Comparison of ENCODE assay signal across 8 cellular contexts in genomic region chr20:51800769-51801219, GRCh38. TPM values are rescaled to one million over a fixed set of nuclear protein-coding genes. Genes with fewer than 3 reads are reported as not detected.
DNase-seq lines count a peak whose midpoint lies in the region; ATAC-seq, FAIRE-seq and TF ChIP-seq lines count a peak whose summit lies in the region.

No MANE protein-coding gene starts in this region.

- POLR2A ChIA-PET in HepG2 (lab: Yijun Ruan, JAX), result interaction anchor here (0.7 to 1.3 kb wide), 3 partner anchors 20 to 231 kb away, joined by 3 to 4 read pairs (median 3); no protein-coding TSS in a partner anchor

- no peak for ATAC-seq in activated T-cell treated with anti-CD3 and anti-CD28 coated beads, Interleukin-2, amount 50 U/mL, for 4 hours
- ATAC-seq in HepG2 (peak; percentile 9; the same call in 2 of the 3 replicates), GM19351 (IDR thresholded peaks at IDR 0.05; ENCODE audit: unreplicated experiment) (no peak)

- peaks cover 6% of the 10 kb centered on the region for H3K4me1 Mint-ChIP-seq in activated T-cell treated with anti-CD3 and anti-CD28 coated beads, Interleukin-2, amount 50 U/mL, for 4 hours (ENCODE audit: low read depth)

- no peak for TF ChIP-seq EP300 in HepG2 (IDR thresholded peaks at IDR 0.05; ENCODE audit: low read depth in 2 of 2, low read length in 2 of 2)
- no peak for TF ChIP-seq EP300 in HepG2 (CRISPR knock-in tag; IDR thresholded peaks at IDR 0.05; ENCODE audit: borderline replicate concordance)
- no peak for TF ChIP-seq EP300 in tibial nerve (IDR thresholded peaks at IDR 0.05)

- H3K27me3 Mint-ChIP-seq in activated T-cell treated with anti-CD3 and anti-CD28 coated beads, Interleukin-2, amount 50 U/mL, for 4 hours (ENCODE audit: low read depth), result peaks cover 66% of the 10 kb centered on the region

- FAIRE-seq in HepG2 (lab: Jason Lieb, UNC) (no peak), GM19239 (lab: Jason Lieb, UNC) (no peak)

- peak overlapping the region; percentile 55 to 78 (median 60) for H3K4me3 ChIP-seq in HepG2 (replicated peaks in 1 of 3; ENCODE audit: insufficient read depth in 1 of 3, low read depth in 2 of 3, low read length in 3 of 3)
- peak overlapping the region; percentile 8 to 46 (median 25) for H3K4me3 ChIP-seq in tibial nerve

- H3K4me2 ChIP-seq in HepG2 (ENCODE audit: low read depth, low read length), result peak overlapping the region; percentile 99

- peak overlapping the region; percentile 48 for H2AFZ ChIP-seq in HepG2 (ENCODE audit: low read length)

- DNase-seq in activated T-cell treated with anti-CD3 and anti-CD28 coated beads, Interleukin-2, amount 50 U/mL, for 4 hours, result no peak
- DNase-seq in activated T-cell treated with anti-CD3 and anti-CD28 coated beads, Interleukin-2, amount 50 U/mL, for 1 hour, result no peak
- DNase-seq in astrocyte of the hippocampus (ENCODE audit: low read depth, low spot score) (peak; percentile 36), HepG2 (ENCODE audit: low spot score) (no peak), tibial nerve (ENCODE audit: low spot score in 2 of 2) (no peak), GM19239 (ENCODE audit: insufficient read length, low spot score) (no peak)
- no peak for DNase-seq in activated effector memory CD4-positive, alpha-beta T cell treated with Interleukin-2 at 50 U/mL for 16 hours

- H3K36me3 Mint-ChIP-seq in activated T-cell treated with anti-CD3 and anti-CD28 coated beads, Interleukin-2, amount 50 U/mL, for 4 hours (ENCODE audit: insufficient read depth), result no peaks in the 10 kb centered on the region

- TF ChIP-seq RAD21 in HepG2 (CRISPR knock-in tag; IDR thresholded peaks at IDR 0.05), result no peak

- no peak; the same call in 1 of the 2 replicates for TF ChIP-seq CTCF in HepG2 (CRISPR knock-in tag; IDR thresholded peaks at IDR 0.05)
- no peak for TF ChIP-seq CTCF in tibial nerve (IDR thresholded peaks at IDR 0.05)

- H3K9me3 ChIP-seq in HepG2 (ENCODE audit: low read length), result no peaks in the 10 kb centered on the region
- no peaks in the 10 kb centered on the region for H3K9me3 ChIP-seq in tibial nerve

- H3K36me3 ChIP-seq in HepG2 (replicated peaks in 1 of 2; ENCODE audit: control insufficient read depth in 1 of 2, insufficient read depth in 2 of 2, low read length in 2 of 2) (no peaks in the 10 kb centered on the region), tibial nerve (no peaks in the 10 kb centered on the region)

- in situ Hi-C loops in HepG2 (cut with HindIII; ENCODE audit: extremely low pct_ligation_motif_present, low pct_unique_long_range_greater_than_20kb), result loop anchor here (5.0 kb wide), 1 partner anchor 282 kb away; no protein-coding TSS in a partner anchor

- BruUV-seq in HepG2 (replicated peaks; lab: Mats Ljungman, UMichigan), result no TSS peak

- H3K27ac ChIP-seq in HepG2 (ENCODE audit: extremely low read length, insufficient read depth, low read length) (no peak overlapping the region), tibial nerve (no peak overlapping the region)

- no peaks in the 10 kb centered on the region for H4K20me1 ChIP-seq in HepG2 (ENCODE audit: insufficient read depth, low read length)

- H3K4me1 ChIP-seq in HepG2 (ENCODE audit: insufficient read depth, low read length) (peaks cover 50% of the 10 kb centered on the region), tibial nerve (peaks cover 0 to 26% (median 13%) of the 10 kb centered on the region in 4 donors)

- H3K27me3 ChIP-seq in HepG2 (ENCODE audit: control insufficient read depth in 1 of 2, insufficient read depth in 2 of 2, low read length in 2 of 2) (peaks cover 2 to 49% of the 10 kb centered on the region in 2 experiments; a peak in 3 of 5 replicates), tibial nerve (peaks cover 0 to 54% of the 10 kb centered on the region in 2 donors)

- intact Hi-C loops in HepG2 (cut with micrococcal nuclease; ENCODE audit: unreplicated experiment), result loop anchor here (1.0 to 2.0 kb wide), 2 partner anchors 166 to 283 kb away; no protein-coding TSS in a partner anchor

- WGBS in HepG2 (ENCODE audit: low lambda C conversion rate), result 6% methylated on average over 38 of the region's 38 CpGs
- WGBS in tibial nerve, 2 donors, result 1% methylated on average over 28 to 38 of the region's 38 CpGs

- no peak for TF ChIP-seq POLR2A in HepG2 (IDR thresholded peaks at IDR 0.05; ENCODE audit: insufficient read depth in 1 of 2, low read depth in 2 of 2, low read length in 2 of 2)
- TF ChIP-seq POLR2A in tibial nerve (IDR thresholded peaks at IDR 0.05), result no peak

- H3K9me3 Mint-ChIP-seq in activated T-cell treated with anti-CD3 and anti-CD28 coated beads, Interleukin-2, amount 50 U/mL, for 4 hours, result no peaks in the 10 kb centered on the region

- CTCF ChIA-PET in HepG2 (lab: Yijun Ruan, JAX; ENCODE audit: low intra/inter-chr PET ratio, low total read pairs), result interaction anchor here (0.8 to 2.4 kb wide), 4 partner anchors 29 to 283 kb away, joined by 3 to 18 read pairs (median 6); no protein-coding TSS in a partner anchor

- H3K79me2 ChIP-seq in HepG2 (ENCODE audit: insufficient read depth, low read length), result no peaks in the 10 kb centered on the region

- H3K4me3 Mint-ChIP-seq in activated T-cell treated with anti-CD3 and anti-CD28 coated beads, Interleukin-2, amount 50 U/mL, for 4 hours, result peak overlapping the region; percentile 50

- H3K9ac ChIP-seq in HepG2 (ENCODE audit: insufficient read depth, low read depth, low read length), result peak overlapping the region; percentile 65

TF ChIP-seq in HepG2, 621 proteins besides CTCF, POLR2A, EP300 and RAD21 (continues in another document):
- TF ChIP-seq POLR2G (IDR thresholded peaks at IDR 0.05; ENCODE audit: low read depth, low read length), result no peak
- TF ChIP-seq CHD4 (IDR thresholded peaks at IDR 0.05; ENCODE audit: borderline replicate concordance, low read length), result no peak
- TF ChIP-seq ZNF468 (CRISPR knock-in tag; IDR thresholded peaks at IDR 0.05), result no peak

RNA-seq across cellular contexts. Expression of gene SALL4, which starts 1.5 kb away (rescaled TPM):
- total RNA-seq in activated T-cell treated with anti-CD3 and anti-CD28 coated beads, Interleukin-2, amount 50 U/mL, for 4 hours, result under 1 TPM; 0.08 to 0.22 (median 0.15) TPM
- total RNA-seq in HepG2 (2016; rRNA removed; fragmentation: Illumina TruSeq; extraction: Trizol) (0.17 and 0.33 TPM in 2 replicates), tibial nerve (1 to 10 TPM in 1 of 4 donors, under 1 TPM in 3; 0.39 to 1.2 (median 0.54) TPM)
- total RNA-seq in HepG2 (2016; cell fraction: cytosol; rRNA removed; fragmentation: Illumina TruSeq; extraction: Trizol; ENCODE audit: low read depth), result 0.09 and 0.10 TPM in 2 replicates
- total RNA-seq in HepG2 (2016; cell fraction: insoluble cytoplasmic fraction; rRNA removed; fragmentation: Illumina TruSeq; extraction: Trizol), result 0.24 and 0.26 TPM in 2 replicates
- total RNA-seq in HepG2 (2016; cell fraction: membrane; rRNA removed; fragmentation: Illumina TruSeq; extraction: Trizol), result 0.24 and 0.25 TPM in 2 replicates
- total RNA-seq in HepG2 (2016; cell fraction: nucleus; rRNA removed; fragmentation: Illumina TruSeq; extraction: Trizol), result 0.34 and 0.47 TPM in 2 replicates
- 1.5 and 1.8 TPM in 2 replicates for polyA plus RNA-seq in HepG2 (2011; rRNA removed)
- 0.56 and 0.67 TPM in 2 replicates for polyA plus RNA-seq in HepG2 (2011; cell fraction: cytosol; rRNA removed)
- polyA plus RNA-seq in HepG2 (2011; cell fraction: nucleus; rRNA removed), result 5.4 and 6.2 TPM in 2 replicates
- 2.7 and 4.4 TPM in 2 replicates for polyA plus RNA-seq in HepG2 (2012)
- not detected in 2 replicates for polyA plus RNA-seq in HepG2 (2016; cell fraction: cytosol; fragmentation: Illumina TruSeq; extraction: Trizol; ENCODE audit: low read depth)
- 0.13 and 0.20 TPM in 2 replicates for polyA plus RNA-seq in HepG2 (2016; cell fraction: insoluble cytoplasmic fraction; fragmentation: Illumina TruSeq; extraction: Trizol; ENCODE audit: low read depth)
- 0.05 and 0.10 TPM in 2 replicates for polyA plus RNA-seq in HepG2 (2016; cell fraction: membrane; fragmentation: Illumina TruSeq; extraction: Trizol; ENCODE audit: low read depth)
- polyA plus RNA-seq in HepG2 (2016; cell fraction: nucleus; fragmentation: Illumina TruSeq; extraction: Trizol; ENCODE audit: insufficient read depth, low read depth), result 2.4 and 4.2 TPM in 2 replicates
- 1.5 and 6.5 TPM in 2 replicates for polyA minus RNA-seq in HepG2 (2011; rRNA and poly(A)+ RNA removed; ENCODE audit: low replicate concordance)
- polyA minus RNA-seq in HepG2 (2011; cell fraction: cytosol; rRNA and poly(A)+ RNA removed), result 1.4 and 1.5 TPM in 2 replicates
- polyA minus RNA-seq in HepG2 (2011; cell fraction: nucleus; rRNA and poly(A)+ RNA removed), result 2.0 and 2.1 TPM in 2 replicates

RNA-seq across cellular contexts. Expression of gene ATP9A, which starts 32.6 kb away (rescaled TPM):
- total RNA-seq in activated T-cell treated with anti-CD3 and anti-CD28 coated beads, Interleukin-2, amount 50 U/mL, for 4 hours, result 1 to 10 TPM in 2 of 3 donors, under 1 TPM in 1; 0.30 to 1.2 (median 1.0) TPM
- total RNA-seq in HepG2 (2016; rRNA removed; fragmentation: Illumina TruSeq; extraction: Trizol), result 11.0 and 11.8 TPM in 2 replicates
- total RNA-seq in HepG2 (2016; cell fraction: cytosol; rRNA removed; fragmentation: Illumina TruSeq; extraction: Trizol; ENCODE audit: low read depth), result 2.4 and 3.0 TPM in 2 replicates
- total RNA-seq in HepG2 (2016; cell fraction: insoluble cytoplasmic fraction; rRNA removed; fragmentation: Illumina TruSeq; extraction: Trizol), result 10.1 and 11.8 TPM in 2 replicates
- 5.1 and 5.8 TPM in 2 replicates for total RNA-seq in HepG2 (2016; cell fraction: membrane; rRNA removed; fragmentation: Illumina TruSeq; extraction: Trizol)
- 13.2 and 14.5 TPM in 2 replicates for total RNA-seq in HepG2 (2016; cell fraction: nucleus; rRNA removed; fragmentation: Illumina TruSeq; extraction: Trizol)
- 18.5 and 19.2 TPM in 2 replicates for polyA plus RNA-seq in HepG2 (2011; rRNA removed)
- 13.2 and 14.1 TPM in 2 replicates for polyA plus RNA-seq in HepG2 (2011; cell fraction: cytosol; rRNA removed)
- polyA plus RNA-seq in HepG2 (2011; cell fraction: nucleus; rRNA removed), result 31.8 and 35.3 TPM in 2 replicates
- 23.4 and 25.1 TPM in 2 replicates for polyA plus RNA-seq in HepG2 (2012)
- polyA plus RNA-seq in HepG2 (2016; cell fraction: cytosol; fragmentation: Illumina TruSeq; extraction: Trizol; ENCODE audit: low read depth), result 0.52 and 0.55 TPM in 2 replicates
- 6.8 and 7.8 TPM in 2 replicates for polyA plus RNA-seq in HepG2 (2016; cell fraction: insoluble cytoplasmic fraction; fragmentation: Illumina TruSeq; extraction: Trizol; ENCODE audit: low read depth)
- polyA plus RNA-seq in HepG2 (2016; cell fraction: membrane; fragmentation: Illumina TruSeq; extraction: Trizol; ENCODE audit: low read depth), result 2.0 and 2.2 TPM in 2 replicates
- 14.8 and 15.7 TPM in 2 replicates for polyA plus RNA-seq in HepG2 (2016; cell fraction: nucleus; fragmentation: Illumina TruSeq; extraction: Trizol; ENCODE audit: insufficient read depth, low read depth)
- 30.7 and 75.7 TPM in 2 replicates for polyA minus RNA-seq in HepG2 (2011; rRNA and poly(A)+ RNA removed; ENCODE audit: low replicate concordance)
- polyA minus RNA-seq in HepG2 (2011; cell fraction: cytosol; rRNA and poly(A)+ RNA removed), result 25.1 and 28.6 TPM in 2 replicates
- 37.2 and 39.9 TPM in 2 replicates for polyA minus RNA-seq in HepG2 (2011; cell fraction: nucleus; rRNA and poly(A)+ RNA removed)
- 10 to 100 TPM; 36.1 to 47.4 (median 38.1) TPM for total RNA-seq in tibial nerve
